ENCODE assay signal across 10 cellular contexts in genomic region chr3:107969994-107970896, GRCh38.
DNase-seq lines count a peak whose midpoint lies in the region; ATAC-seq and TF ChIP-seq lines count a peak whose summit lies in the region.
"Had no signal": no experiment of that assay in that cellular context is flagged by ENCODE, and none has a peak within 500 bp of the region (broad histone marks: within the 10 kb centered on the region; RNA-seq: fewer than 3 reads in every experiment).

No MANE protein-coding gene starts in this region.

- H3K27ac Mint-ChIP-seq in activated naive CD8-positive, alpha-beta T cell: peak overlapping the region; percentile 22
- H3K27ac Mint-ChIP-seq in CD14-positive monocyte: no peak overlapping the region
- no peak overlapping the region for H3K27ac Mint-ChIP-seq in T-helper 17 cell

- no peak for TF ChIP-seq POLR2A in stomach (IDR thresholded peaks at IDR 0.05)

- no peaks in the 10 kb centered on the region for H3K9me3 ChIP-seq in hepatocyte (ENCODE audit: low read depth)
- no peaks in the 10 kb centered on the region for H3K9me3 ChIP-seq in stomach
- no peaks in the 10 kb centered on the region for H3K9me3 ChIP-seq in T-helper 17 cell (ENCODE audit: control insufficient read depth, low read length, poor library complexity, severe bottlenecking)
- H3K9me3 ChIP-seq: adrenal gland, SJSA1 had no signal

- H3K36me3 ChIP-seq in hepatocyte (replicated peaks; ENCODE audit: insufficient read depth, low read depth) (no peaks in the 10 kb centered on the region), stomach (no peaks in the 10 kb centered on the region)
- H3K36me3 ChIP-seq: adrenal gland, SJSA1 had no signal

- DNase-seq in NCI-H2196 (lab: John Stamatoyannopoulos, UW; ENCODE audit: unreplicated experiment) (peak; percentile 18), NCI-H2196 treated with DMSO at 0.1 percent for 48 hours (lab: John Stamatoyannopoulos, UW; ENCODE audit: unreplicated experiment) (no peak), hepatocyte (ENCODE audit: low spot score) (peak; percentile 27), stomach (no peak), CD14-positive monocyte (ENCODE audit: low spot score) (no peak), GDM1 (lab: John Stamatoyannopoulos, UW) (no peak), T-helper 17 cell (no peak)

- H3K27me3 ChIP-seq in hepatocyte: no peaks in the 10 kb centered on the region
- H3K27me3 ChIP-seq in stomach: no peaks in the 10 kb centered on the region
- H3K27me3 ChIP-seq: adrenal gland, SJSA1 had no signal

- WGBS in hepatocyte (ENCODE audit: low lambda C conversion rate, missing lambda C conversion rate): 73% methylated on average over 9 of the region's 9 CpGs
- WGBS in stomach, 5 donors: 23 to 41% (median 32%) methylated on average over 9 of the region's 9 CpGs

- peaks cover 13% of the 10 kb centered on the region for H3K4me1 Mint-ChIP-seq in activated naive CD8-positive, alpha-beta T cell (ENCODE audit: low read depth)
- H3K4me1 Mint-ChIP-seq in CD14-positive monocyte: peaks cover 16% of the 10 kb centered on the region
- H3K4me1 Mint-ChIP-seq in T-helper 17 cell: peaks cover 28% of the 10 kb centered on the region

- peak overlapping the region; percentile 28 for H3K27ac ChIP-seq in hepatocyte
- H3K27ac ChIP-seq in stomach: peak overlapping the region; percentile 54 to 80 (median 72)
- H3K27ac ChIP-seq: adrenal gland, SJSA1 had no signal

- intact Hi-C loops in stomach (cut with DNase I; ENCODE audit: low total_unique reads): no loop called here
- intact Hi-C loops in CD14-positive monocyte (cut with micrococcal nuclease): loop anchor here in 1 of 2 donors (5.0 kb wide), 1 partner anchor 37 kb away; no protein-coding TSS in a partner anchor

- no peak for ATAC-seq in T-helper 17 cell

- H4K20me1 ChIP-seq in hepatocyte (ENCODE audit: insufficient read depth, poor library complexity, severe bottlenecking): no peaks in the 10 kb centered on the region

- no peaks in the 10 kb centered on the region for H3K9me3 Mint-ChIP-seq in activated naive CD8-positive, alpha-beta T cell (ENCODE audit: low read depth)
- no peaks in the 10 kb centered on the region for H3K9me3 Mint-ChIP-seq in CD14-positive monocyte

- no peak for TF ChIP-seq CTCF in hepatocyte (IDR thresholded peaks at IDR 0.05; ENCODE audit: poor library complexity)
- TF ChIP-seq CTCF in stomach (IDR thresholded peaks at IDR 0.05): no peak
- no peak for TF ChIP-seq CTCF in CD14-positive monocyte (IDR thresholded peaks at IDR 0.05)

- no peak for TF ChIP-seq EP300 in stomach (IDR thresholded peaks at IDR 0.05)

- peaks cover 8% of the 10 kb centered on the region for H3K4me1 ChIP-seq in hepatocyte (ENCODE audit: insufficient read depth)
- H3K4me1 ChIP-seq in stomach: peaks cover 9 to 23% (median 13%) of the 10 kb centered on the region in 4 donors
- H3K4me1 ChIP-seq: adrenal gland, SJSA1 had no signal

- H3K4me3 ChIP-seq in hepatocyte (no peak overlapping the region), stomach (no peak overlapping the region)
- H3K4me3 ChIP-seq: adrenal gland, SJSA1 had no signal

- H3K79me2 ChIP-seq in hepatocyte: no peaks in the 10 kb centered on the region

- no peak overlapping the region for H3K4me2 ChIP-seq in hepatocyte

- H3K27me3 Mint-ChIP-seq in activated naive CD8-positive, alpha-beta T cell: no peaks in the 10 kb centered on the region
- peaks cover 0 to 7% (median 2%) of the 10 kb centered on the region in 3 donors for H3K27me3 Mint-ChIP-seq in CD14-positive monocyte (ENCODE audit: low read depth in 3 of 3)
- no peaks in the 10 kb centered on the region for H3K27me3 Mint-ChIP-seq in T-helper 17 cell

- H2AFZ ChIP-seq in hepatocyte: no peak overlapping the region

- no peak overlapping the region for H3K4me3 Mint-ChIP-seq in activated naive CD8-positive, alpha-beta T cell
- H3K4me3 Mint-ChIP-seq in CD14-positive monocyte (no peak overlapping the region), T-helper 17 cell (no peak overlapping the region)

- no peaks in the 10 kb centered on the region for H3K36me3 Mint-ChIP-seq in activated naive CD8-positive, alpha-beta T cell
- H3K36me3 Mint-ChIP-seq in CD14-positive monocyte (no peaks in the 10 kb centered on the region), T-helper 17 cell (ENCODE audit: low read depth) (no peaks in the 10 kb centered on the region)

- H3K9me2 ChIP-seq in hepatocyte (replicated peaks; ENCODE audit: insufficient read depth): no peaks in the 10 kb centered on the region

Comparison
In these comparisons a context has a peak if more than half of its experiments do, and no peak if none do; other contexts are left out.
1. DNase-seq: peak in NCI-H2196 (single experiment) and hepatocyte (single experiment); none in NCI-H2196 treated with DMSO at 0.1 percent for 48 hours (single experiment), stomach (single experiment), CD14-positive monocyte (single experiment), GDM1 (single experiment) and T-helper 17 cell (0 of 3).